Comparison of ENCODE assay signal across 8 cellular contexts in genomic region chrX:97401154-97401553, GRCh38.
DNase-seq lines count a peak whose midpoint lies in the region; ATAC-seq, FAIRE-seq and TF ChIP-seq lines count a peak whose summit lies in the region.

No MANE protein-coding gene starts in this region.

- ATAC-seq in GM19372 (IDR thresholded peaks at IDR 0.05; ENCODE audit: low read depth, unreplicated experiment) (peak; percentile 37), HG03045 (IDR thresholded peaks at IDR 0.05; ENCODE audit: unreplicated experiment) (peak; percentile 54), GM21576 (IDR thresholded peaks at IDR 0.05; ENCODE audit: unreplicated experiment) (no peak)
- peak; percentile 23 for ATAC-seq in activated CD8-positive, alpha-beta T cell treated with anti-CD3 and anti-CD28 coated beads for 36 hours
- no peak for ATAC-seq in effector memory CD8-positive, alpha-beta T cell (replicated peaks)

- no peak for DNase-seq in GM12892 (ENCODE audit: insufficient read length)
- DNase-seq in activated CD8-positive, alpha-beta T cell treated with anti-CD3 and anti-CD28 coated beads for 36 hours: peak; percentile 18
- DNase-seq in NCI-H748 treated with DMSO at 0.1 percent for 48 hours (lab: John Stamatoyannopoulos, UW): no peak
- no peak for DNase-seq in effector memory CD8-positive, alpha-beta T cell
- DNase-seq in inferior parietal cortex (ENCODE audit: extremely low spot score): no peak

- TF ChIP-seq CTCF in activated CD8-positive, alpha-beta T cell treated with anti-CD3 and anti-CD28 coated beads for 36 hours (IDR thresholded peaks at IDR 0.05): no peak

- POLR2A ChIA-PET in activated CD8-positive, alpha-beta T cell treated with anti-CD3 and anti-CD28 coated beads for 36 hours (lab: Charles Lee): no interaction called here

- TF ChIP-seq POLR2A in GM12892 (IDR thresholded peaks at IDR 0.05; ENCODE audit: low read depth, low read length): no peak

- H3K27ac Mint-ChIP-seq in activated CD8-positive, alpha-beta T cell treated with anti-CD3 and anti-CD28 coated beads for 36 hours: no peak overlapping the region
- H3K27ac Mint-ChIP-seq in effector memory CD8-positive, alpha-beta T cell: no peak overlapping the region

- CTCF ChIA-PET in activated CD8-positive, alpha-beta T cell treated with anti-CD3 and anti-CD28 coated beads for 36 hours (lab: Charles Lee): no interaction called here

- H3K4me3 Mint-ChIP-seq in activated CD8-positive, alpha-beta T cell treated with anti-CD3 and anti-CD28 coated beads for 36 hours: no peak overlapping the region
- H3K4me3 Mint-ChIP-seq in effector memory CD8-positive, alpha-beta T cell: no peak overlapping the region

- no peaks in the 10 kb centered on the region for H3K27me3 Mint-ChIP-seq in activated CD8-positive, alpha-beta T cell treated with anti-CD3 and anti-CD28 coated beads for 36 hours
- H3K27me3 Mint-ChIP-seq in effector memory CD8-positive, alpha-beta T cell: no peaks in the 10 kb centered on the region

- intact Hi-C loops in activated CD8-positive, alpha-beta T cell treated with anti-CD3 and anti-CD28 coated beads for 36 hours (cut with micrococcal nuclease): no loop called here

- no peaks in the 10 kb centered on the region for H3K9me3 Mint-ChIP-seq in activated CD8-positive, alpha-beta T cell treated with anti-CD3 and anti-CD28 coated beads for 36 hours
- H3K9me3 Mint-ChIP-seq in effector memory CD8-positive, alpha-beta T cell: no peaks in the 10 kb centered on the region

- peak; percentile 33 for FAIRE-seq in GM12892 (lab: Jason Lieb, UNC)

- peaks cover 44% of the 10 kb centered on the region for H3K4me1 Mint-ChIP-seq in activated CD8-positive, alpha-beta T cell treated with anti-CD3 and anti-CD28 coated beads for 36 hours (ENCODE audit: low read depth)
- H3K4me1 Mint-ChIP-seq in effector memory CD8-positive, alpha-beta T cell (ENCODE audit: low read depth in 2 of 2): peaks cover 14 to 20% of the 10 kb centered on the region in 2 donors

- no peaks in the 10 kb centered on the region for H3K36me3 Mint-ChIP-seq in activated CD8-positive, alpha-beta T cell treated with anti-CD3 and anti-CD28 coated beads for 36 hours (ENCODE audit: low read depth)
- H3K36me3 Mint-ChIP-seq in effector memory CD8-positive, alpha-beta T cell (ENCODE audit: insufficient read depth): no peaks in the 10 kb centered on the region

Comparison
In these comparisons a context has a peak if more than half of its experiments do, and no peak if none do; other contexts are left out.
1. ATAC-seq: peak in GM19372 (single experiment), HG03045 (single experiment) and activated CD8-positive, alpha-beta T cell treated with anti-CD3 and anti-CD28 coated beads for 36 hours (single experiment); none in GM21576 (single experiment) and effector memory CD8-positive, alpha-beta T cell (single experiment).